Comparison of ENCODE assay signal across 1 cellular context in genomic region chr3:50333744-50334328, GRCh38.
TF ChIP-seq lines count a peak whose summit lies in the region.

No MANE protein-coding gene starts in this region.

TF ChIP-seq in GM12878, 131 proteins besides CTCF, POLR2A, EP300 and RAD21:
- no peak for TF ChIP-seq RB1 (IDR thresholded peaks at IDR 0.05; ENCODE audit: borderline replicate concordance)
- no peak for TF ChIP-seq TCF7 (IDR thresholded peaks at IDR 0.05; ENCODE audit: borderline replicate concordance)
- no peak for TF ChIP-seq PKNOX1 (IDR thresholded peaks at IDR 0.05)
- TF ChIP-seq HDGF (IDR thresholded peaks at IDR 0.05) = no peak
- no peak for TF ChIP-seq RCOR1 (conservative IDR thresholded peaks at IDR 0.05; ENCODE audit: low read depth, low read length)
- no peak for TF ChIP-seq ZBTB11 (CRISPR knock-in tag; IDR thresholded peaks at IDR 0.05)
- TF ChIP-seq POU2F2 (IDR thresholded peaks at IDR 0.05; ENCODE audit: borderline replicate concordance, low read depth, low read length) = no peak
